15 cellular contexts compared by ENCODE assay signal in the genomic region with DNA sequence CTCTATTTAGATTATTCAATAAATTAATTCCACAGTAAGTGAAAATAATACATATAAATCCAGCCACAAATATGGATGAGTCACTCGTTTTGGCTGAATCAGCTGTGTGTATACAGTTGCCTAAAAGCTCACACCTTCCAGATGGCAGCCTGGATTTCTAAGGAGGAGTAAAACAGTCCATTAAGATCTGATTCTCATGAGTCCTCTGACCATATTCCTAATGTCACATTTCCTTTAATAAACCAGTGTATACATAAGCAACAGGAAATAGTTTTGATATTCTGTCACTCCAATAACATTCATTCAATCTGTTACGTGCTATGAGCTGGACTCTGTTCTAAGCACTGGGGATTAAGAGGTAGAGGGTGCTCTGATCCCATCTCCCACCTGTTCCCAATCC. TPM values are rescaled to one million over a fixed set of nuclear protein-coding genes. Genes with fewer than 3 reads are reported as not detected.
DNase-seq lines count a peak whose midpoint lies in the region; ATAC-seq and TF ChIP-seq lines count a peak whose summit lies in the region.
"Had no signal": no experiment of that assay in that cellular context is flagged by ENCODE, and none has a peak within 500 bp of the region (broad histone marks: within the 10 kb centered on the region; RNA-seq: fewer than 3 reads in every experiment).

No MANE protein-coding gene starts in this region.

- no peak for TF ChIP-seq CTCF in fibroblast of mammary gland (conservative IDR thresholded peaks at IDR 0.05; ENCODE audit: control insufficient read depth, insufficient read depth, low read depth, low read length)

- H3K36me3 Mint-ChIP-seq in activated naive CD4-positive, alpha-beta T cell treated with anti-CD3 and anti-CD28 coated beads, Interleukin-2, amount 50 U/mL, for 72 hours: peaks cover 16 to 42% of the 10 kb centered on the region in 2 donors

- H3K4me3 ChIP-seq in fibroblast of mammary gland (ENCODE audit: control insufficient read depth, low read depth, low read length): no peak overlapping the region

- H3K9me3 Mint-ChIP-seq in activated naive CD4-positive, alpha-beta T cell treated with anti-CD3 and anti-CD28 coated beads, Interleukin-2, amount 50 U/mL, for 72 hours: peaks cover 4 to 11% of the 10 kb centered on the region in 2 donors
- H3K9me3 Mint-ChIP-seq: activated CD4-positive, alpha-beta memory T cell treated with anti-CD3 and anti-CD28 coated beads for 36 hours; naive thymus-derived CD8-positive, alpha-beta T cell had no signal

- DNase-seq in GM04504 (ENCODE audit: low read depth) (peak; percentile 58), fibroblast of mammary gland (ENCODE audit: low read depth) (peak; percentile 78), stromal cell of bone marrow (ENCODE audit: low read depth) (peak; percentile 57), GM19238 (ENCODE audit: insufficient read length, low spot score) (no peak)
- DNase-seq in activated naive CD4-positive, alpha-beta T cell treated with anti-CD3 and anti-CD28 coated beads, Interleukin-2, amount 50 U/mL, for 72 hours (ENCODE audit: low spot score in 2 of 2): no peak
- DNase-seq: activated CD4-positive, alpha-beta memory T cell treated with anti-CD3 and anti-CD28 coated beads for 36 hours; erythroblast; naive thymus-derived CD8-positive, alpha-beta T cell; NCI-H1436 treated with DMSO at 0.1 percent for 48 hours; NCI-H526; T1000 had no signal

- H3K27ac Mint-ChIP-seq in activated naive CD4-positive, alpha-beta T cell treated with anti-CD3 and anti-CD28 coated beads, Interleukin-2, amount 50 U/mL, for 72 hours: no peak overlapping the region
- H3K27ac Mint-ChIP-seq: activated CD4-positive, alpha-beta memory T cell treated with anti-CD3 and anti-CD28 coated beads for 36 hours; naive thymus-derived CD8-positive, alpha-beta T cell had no signal

- ATAC-seq in SK-N-SH treated with all-trans-retinoic acid at 6 μM for 48 hours (peak; percentile 82), GM18519 (IDR thresholded peaks at IDR 0.05; ENCODE audit: low FRiP score, unreplicated experiment) (no peak)
- no peak for ATAC-seq in activated naive CD4-positive, alpha-beta T cell treated with anti-CD3 and anti-CD28 coated beads, Interleukin-2, amount 50 U/mL, for 72 hours
- ATAC-seq: naive thymus-derived CD8-positive, alpha-beta T cell; sciatic nerve had no signal

TF ChIP-seq in SK-N-SH treated with all-trans-retinoic acid at 6 μM for 48 hours, 23 proteins besides CTCF, POLR2A, EP300 and RAD21:
- TF ChIP-seq ZNF70 (CRISPR knock-in tag; IDR thresholded peaks at IDR 0.05) (no peak), TCF4 (CRISPR knock-in tag; IDR thresholded peaks at IDR 0.05; ENCODE audit: borderline replicate concordance) (no peak)
TF ChIP-seq in SK-N-SH treated with all-trans-retinoic acid at 6 μM for 48 hours: peak in this region for 0.

RNA-seq across cellular contexts. Expression of a gene that starts 21.8 kb away (rescaled TPM):
- total RNA-seq in activated naive CD4-positive, alpha-beta T cell treated with anti-CD3 and anti-CD28 coated beads, Interleukin-2, amount 50 U/mL, for 72 hours: 10 to 100 TPM; 20.7 to 38.3 TPM

RNA-seq across cellular contexts. Expression of a gene that starts 57.0 kb away (rescaled TPM):
- 1 to 10 TPM in 1 of 2 donors, not detected in 1; 8.4 TPM for total RNA-seq in activated naive CD4-positive, alpha-beta T cell treated with anti-CD3 and anti-CD28 coated beads, Interleukin-2, amount 50 U/mL, for 72 hours
- total RNA-seq: cardiac septum; naive thymus-derived CD8-positive, alpha-beta T cell; sciatic nerve had no signal

Comparison
In these comparisons a context has a peak if more than half of its experiments do, and no peak if none do; other contexts are left out.
1. DNase-seq: peak in GM04504 (single experiment), fibroblast of mammary gland (single experiment) and stromal cell of bone marrow (single experiment); none in activated naive CD4-positive, alpha-beta T cell treated with anti-CD3 and anti-CD28 coated beads, Interleukin-2, amount 50 U/mL, for 72 hours (0 of 2) and GM19238 (single experiment).